16 cellular contexts compared by ENCODE assay signal in genomic region chr3:1421577-1421976, GRCh38.
"Had no signal": no experiment of that assay in that cellular context is flagged by ENCODE, and none has a peak within 500 bp of the region (broad histone marks: within the 10 kb centered on the region; RNA-seq: fewer than 3 reads in every experiment).

No MANE protein-coding gene starts in this region.

- ATAC-seq: activated naive CD8-positive, alpha-beta T cell treated with anti-CD3 and anti-CD28 coated beads, Interleukin-2, amount 50 U/mL, for 24 hours; foreskin keratinocyte; left ventricle myocardium superior; natural killer cell treated with Interleukin-12 subunit alpha and Interleukin-12 subunit beta and Interleukin-15 and Interleukin-18, amount 100 ng/mL, for 72 hours; stimulated activated effector memory CD8-positive, alpha-beta T cell treated with anti-CD3 and anti-CD28 coated beads, Interleukin-12 subunit alpha, Interleukin-12 subunit beta, amount 100 ng/mL, for 72 hours had no signal

- H3K4me3 Mint-ChIP-seq: activated naive CD4-positive, alpha-beta T cell treated with anti-CD3 and anti-CD28 coated beads for 36 hours; activated naive CD8-positive, alpha-beta T cell treated with anti-CD3 and anti-CD28 coated beads, Interleukin-2, amount 50 U/mL, for 24 hours; natural killer cell treated with Interleukin-12 subunit alpha and Interleukin-12 subunit beta and Interleukin-15 and Interleukin-18, amount 100 ng/mL, for 72 hours; stimulated activated effector memory CD8-positive, alpha-beta T cell treated with anti-CD3 and anti-CD28 coated beads, Interleukin-12 subunit alpha, Interleukin-12 subunit beta, amount 100 ng/mL, for 72 hours had no signal

- DNase-seq: activated CD4-positive, alpha-beta T cell treated with anti-CD3 and anti-CD28 coated beads for 1 hour; activated CD4-positive, alpha-beta T cell treated with anti-CD3 and anti-CD28 coated beads, Interleukin-2, amount 50 U/mL, for 4 hours; activated naive CD4-positive, alpha-beta T cell treated with anti-CD3 and anti-CD28 coated beads for 36 hours; activated naive CD8-positive, alpha-beta T cell treated with anti-CD3 and anti-CD28 coated beads, Interleukin-2, amount 50 U/mL, for 24 hours; activated T-cell treated with anti-CD3 and anti-CD28 coated beads for 4 hours; aorta; cerebellar nuclear complex; effector memory CD4-positive, alpha-beta T cell; foreskin keratinocyte; head of caudate nucleus; kidney glomerular epithelial cell; left ventricle myocardium superior; mesendoderm had no signal

- H3K27me3 Mint-ChIP-seq: activated naive CD8-positive, alpha-beta T cell treated with anti-CD3 and anti-CD28 coated beads, Interleukin-2, amount 50 U/mL, for 24 hours; natural killer cell treated with Interleukin-12 subunit alpha and Interleukin-12 subunit beta and Interleukin-15 and Interleukin-18, amount 100 ng/mL, for 72 hours had no signal

- H3K27me3 ChIP-seq: foreskin keratinocyte had no signal

- H3K27ac Mint-ChIP-seq: activated naive CD4-positive, alpha-beta T cell treated with anti-CD3 and anti-CD28 coated beads for 36 hours; activated naive CD8-positive, alpha-beta T cell treated with anti-CD3 and anti-CD28 coated beads, Interleukin-2, amount 50 U/mL, for 24 hours; activated T-helper 2 cell treated with anti-CD3 and anti-CD28 coated beads, Interferon-gamma antibody, Interleukin-2, Interleukin-4, amounts not matched to agents 10 μg/mL and 5 μg/mL and 100 μg/mL, durations not matched to agents 14 hours and 24 hours and 36 hours; natural killer cell treated with Interleukin-12 subunit alpha and Interleukin-12 subunit beta and Interleukin-15 and Interleukin-18, amount 100 ng/mL, for 72 hours; stimulated activated effector memory CD8-positive, alpha-beta T cell treated with anti-CD3 and anti-CD28 coated beads, Interleukin-12 subunit alpha, Interleukin-12 subunit beta, amount 100 ng/mL, for 72 hours had no signal

- H3K36me3 Mint-ChIP-seq: natural killer cell treated with Interleukin-12 subunit alpha and Interleukin-12 subunit beta and Interleukin-15 and Interleukin-18, amount 100 ng/mL, for 72 hours; stimulated activated effector memory CD8-positive, alpha-beta T cell treated with anti-CD3 and anti-CD28 coated beads, Interleukin-12 subunit alpha, Interleukin-12 subunit beta, amount 100 ng/mL, for 72 hours had no signal

- H3K4me1 Mint-ChIP-seq: activated naive CD8-positive, alpha-beta T cell treated with anti-CD3 and anti-CD28 coated beads, Interleukin-2, amount 50 U/mL, for 24 hours; stimulated activated effector memory CD8-positive, alpha-beta T cell treated with anti-CD3 and anti-CD28 coated beads, Interleukin-12 subunit alpha, Interleukin-12 subunit beta, amount 100 ng/mL, for 72 hours had no signal
